17 cellular contexts compared by ENCODE assay signal in the genomic region with DNA sequence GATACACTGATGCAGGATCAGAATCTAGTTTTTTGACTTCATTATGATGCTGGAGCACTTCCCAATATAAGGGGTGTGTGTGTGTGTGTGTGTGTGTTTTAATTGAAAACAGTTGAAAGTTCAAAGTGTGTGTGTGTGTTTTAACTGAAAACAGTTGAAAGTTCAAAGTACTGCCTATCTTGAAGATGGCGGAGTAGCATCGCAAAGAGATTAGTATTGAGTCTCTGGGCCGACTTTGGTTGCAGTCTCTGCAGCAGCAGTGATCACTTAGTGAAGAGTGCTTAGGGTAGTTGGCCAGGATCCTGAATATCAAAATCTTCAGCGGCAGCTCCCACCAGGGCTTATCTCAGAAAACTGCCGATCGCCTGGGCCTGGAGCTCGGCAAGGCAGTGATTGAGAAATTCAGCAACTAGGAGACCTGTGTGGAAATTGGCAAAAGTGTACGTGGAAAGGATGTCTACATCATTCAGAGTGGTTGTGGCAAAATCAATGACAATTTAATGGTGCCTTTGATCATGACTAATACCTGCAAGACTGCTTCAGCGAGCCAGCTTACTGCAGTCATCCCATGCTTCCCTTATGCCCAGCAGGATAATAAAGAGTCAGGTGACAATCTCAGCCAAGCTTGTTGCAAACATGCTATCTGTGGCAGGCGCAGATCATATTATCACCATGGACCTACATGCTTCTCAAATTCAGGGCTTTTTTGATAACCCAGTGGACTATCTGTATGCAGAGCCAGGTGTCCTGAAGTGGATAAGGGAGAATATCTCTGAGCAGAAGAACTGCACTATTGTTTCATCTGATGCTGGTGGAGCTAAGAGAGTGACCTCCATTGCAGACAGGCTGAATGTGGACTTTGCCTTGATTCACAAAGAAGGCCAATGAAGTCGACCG. TPM values are rescaled to one million over a fixed set of nuclear protein-coding genes. Genes with fewer than 3 reads are reported as not detected.
DNase-seq lines count a peak whose midpoint lies in the region; ATAC-seq, FAIRE-seq and TF ChIP-seq lines count a peak whose summit lies in the region.
"Had no signal": no experiment of that assay in that cellular context is flagged by ENCODE, and none has a peak within 500 bp of the region (broad histone marks: within the 10 kb centered on the region; RNA-seq: fewer than 3 reads in every experiment).

No MANE protein-coding gene starts in this region.

- intact Hi-C loops in activated T-helper 1 cell treated with anti-CD3 and anti-CD28 coated beads, Interleukin-12 subunit alpha, Interleukin-12 subunit beta, Interleukin-2, Interleukin-4 antibody, amounts not matched to agents 30 ng/mL and 10 ng/mL and 1 ng/mL, durations not matched to agents 14 hours and 24 hours and 36 hours (cut with micrococcal nuclease), result no loop called here

- H3K4me1 Mint-ChIP-seq in activated T-helper 1 cell treated with anti-CD3 and anti-CD28 coated beads, Interleukin-12 subunit alpha, Interleukin-12 subunit beta, Interleukin-2, Interleukin-4 antibody, amounts not matched to agents 30 ng/mL and 10 ng/mL and 1 ng/mL, durations not matched to agents 14 hours and 24 hours and 36 hours (ENCODE audit: low read depth), result peaks cover 17% of the 10 kb centered on the region

- H3K4me3 Mint-ChIP-seq in activated T-helper 1 cell treated with anti-CD3 and anti-CD28 coated beads, Interleukin-12 subunit alpha, Interleukin-12 subunit beta, Interleukin-2, Interleukin-4 antibody, amounts not matched to agents 30 ng/mL and 10 ng/mL and 1 ng/mL, durations not matched to agents 14 hours and 24 hours and 36 hours, result no peak overlapping the region
- H3K4me3 Mint-ChIP-seq: CD4-positive, alpha-beta memory T cell had no signal

- H3K27ac Mint-ChIP-seq in activated T-helper 1 cell treated with anti-CD3 and anti-CD28 coated beads, Interleukin-12 subunit alpha, Interleukin-12 subunit beta, Interleukin-2, Interleukin-4 antibody, amounts not matched to agents 30 ng/mL and 10 ng/mL and 1 ng/mL, durations not matched to agents 14 hours and 24 hours and 36 hours, result peak overlapping the region; percentile 7

- no peaks in the 10 kb centered on the region for H3K9me3 Mint-ChIP-seq in activated T-helper 1 cell treated with anti-CD3 and anti-CD28 coated beads, Interleukin-12 subunit alpha, Interleukin-12 subunit beta, Interleukin-2, Interleukin-4 antibody, amounts not matched to agents 30 ng/mL and 10 ng/mL and 1 ng/mL, durations not matched to agents 14 hours and 24 hours and 36 hours
- H3K9me3 Mint-ChIP-seq: CD4-positive, alpha-beta memory T cell had no signal

- no peaks in the 10 kb centered on the region for H4K20me1 ChIP-seq in keratinocyte (ENCODE audit: control insufficient read depth, extremely low read depth, insufficient read depth, low read length)

- peaks cover 38% of the 10 kb centered on the region for H3K36me3 Mint-ChIP-seq in activated T-helper 1 cell treated with anti-CD3 and anti-CD28 coated beads, Interleukin-12 subunit alpha, Interleukin-12 subunit beta, Interleukin-2, Interleukin-4 antibody, amounts not matched to agents 30 ng/mL and 10 ng/mL and 1 ng/mL, durations not matched to agents 14 hours and 24 hours and 36 hours (ENCODE audit: low read depth)

- dilution Hi-C loops in keratinocyte (cut with MboI; ENCODE audit: extremely low pct_ligation_motif_present, low sequenced_read_pairs), result no loop called here

- no peak overlapping the region for H3K4me3 ChIP-seq in keratinocyte (ENCODE audit: control insufficient read depth in 2 of 3, extremely low read depth in 1 of 3, insufficient read depth in 2 of 3, low read depth in 1 of 3, low read length in 3 of 3)

- H3K27me3 Mint-ChIP-seq in activated T-helper 1 cell treated with anti-CD3 and anti-CD28 coated beads, Interleukin-12 subunit alpha, Interleukin-12 subunit beta, Interleukin-2, Interleukin-4 antibody, amounts not matched to agents 30 ng/mL and 10 ng/mL and 1 ng/mL, durations not matched to agents 14 hours and 24 hours and 36 hours (ENCODE audit: insufficient read depth), result no peaks in the 10 kb centered on the region
- H3K27me3 Mint-ChIP-seq: CD4-positive, alpha-beta memory T cell had no signal

- H3K4me1 ChIP-seq in keratinocyte (ENCODE audit: control insufficient read depth, extremely low read depth, insufficient read depth, low read length), result no peaks in the 10 kb centered on the region

- DNase-seq in activated CD8-positive, alpha-beta memory T cell treated with anti-CD3 and anti-CD28 coated beads, Interleukin-2, amount 50 U/mL, for 48 hours, result peak; percentile 6
- DNase-seq in activated CD8-positive, alpha-beta memory T cell treated with anti-CD3 and anti-CD28 coated beads for 24 hours, result no peak
- no peak for DNase-seq in activated T-helper 1 cell treated with anti-CD3 and anti-CD28 coated beads, Interleukin-12 subunit alpha, Interleukin-12 subunit beta, Interleukin-2, Interleukin-4 antibody, amounts not matched to agents 30 ng/mL and 10 ng/mL and 1 ng/mL, durations not matched to agents 14 hours and 24 hours and 36 hours (ENCODE audit: low spot score)
- DNase-seq in keratinocyte (ENCODE audit: low read depth, low spot score) (no peak), omental fat pad (ENCODE audit: low spot score) (no peak), NCI-H510A (lab: John Stamatoyannopoulos, UW) (no peak)
- DNase-seq: 8988T; BE2C; Calu3; CD4-positive, alpha-beta memory T cell; KBM-7; MV-4-11; NCI-H187 treated with DMSO at 0.1 percent for 48 hours; NCI-H2171 had no signal

- no peak overlapping the region for H2AFZ ChIP-seq in keratinocyte (ENCODE audit: control insufficient read depth, low read length)

- H3K36me3 ChIP-seq in keratinocyte (ENCODE audit: control insufficient read depth in 2 of 2, extremely low read depth in 1 of 2, insufficient read depth in 2 of 2, low read length in 2 of 2), result peaks cover 12 to 17% of the 10 kb centered on the region in 2 experiments

- ATAC-seq in omental fat pad (ENCODE audit: low FRiP score) (peak; percentile 68), GM19467 (IDR thresholded peaks at IDR 0.05; ENCODE audit: unreplicated experiment) (no peak), GM18909 (IDR thresholded peaks at IDR 0.05; ENCODE audit: poor library complexity, unreplicated experiment) (no peak)
- ATAC-seq: HCT116 had no signal

- no peaks in the 10 kb centered on the region for H3K79me2 ChIP-seq in keratinocyte (ENCODE audit: control insufficient read depth, insufficient read depth, low read length)

- H3K27ac ChIP-seq in keratinocyte (ENCODE audit: control insufficient read depth, insufficient read depth, low read length), result no peak overlapping the region

- H3K9me1 ChIP-seq in keratinocyte (ENCODE audit: control insufficient read depth, extremely low read depth, insufficient read depth, low read length), result no peaks in the 10 kb centered on the region

- H3K9ac ChIP-seq in keratinocyte (ENCODE audit: control insufficient read depth, extremely low read depth, insufficient read depth, low read length), result no peak overlapping the region

- TF ChIP-seq CTCF in keratinocyte (optimal IDR thresholded peaks at IDR 0.05 in 1 of 3, IDR thresholded peaks at IDR 0.05 in 1 of 3, conservative IDR thresholded peaks at IDR 0.05 in 1 of 3; ENCODE audit: extremely low read depth in 1 of 3, insufficient read depth in 2 of 3, low read length in 3 of 3), result no peak
- TF ChIP-seq CTCF in omental fat pad (IDR thresholded peaks at IDR 0.05), result no peak

- no peak overlapping the region for H3K4me2 ChIP-seq in keratinocyte (ENCODE audit: control insufficient read depth, extremely low read depth, insufficient read depth, low read depth, low read length)

- H3K9me3 ChIP-seq in keratinocyte (ENCODE audit: control insufficient read depth, low read depth, low read length), result no peaks in the 10 kb centered on the region
- H3K9me3 ChIP-seq: BE2C had no signal

- peak; percentile 5 for FAIRE-seq in keratinocyte (lab: Jason Lieb, UNC)

- no peaks in the 10 kb centered on the region for H3K27me3 ChIP-seq in keratinocyte (ENCODE audit: control insufficient read depth, extremely low read depth, insufficient read depth, low read length)
- H3K27me3 ChIP-seq: BE2C had no signal

RNA-seq across cellular contexts. Expression of a gene that starts 7.3 kb away (rescaled TPM):
- 10.0 and 11.7 TPM in 2 replicates for total RNA-seq in activated T-helper 1 cell treated with anti-CD3 and anti-CD28 coated beads, Interleukin-12 subunit alpha, Interleukin-12 subunit beta, Interleukin-2, Interleukin-4 antibody, amounts not matched to agents 30 ng/mL and 10 ng/mL and 1 ng/mL, durations not matched to agents 14 hours and 24 hours and 36 hours
- 1.6 to 3.1 TPM (median 3.0 TPM) in 3 replicates for polyA plus RNA-seq in keratinocyte
- polyA plus RNA-seq in keratinocyte (2011; ENCODE audit: low read depth), result 0.49 TPM
- 1.0 and 2.1 TPM in 2 replicates for polyA plus RNA-seq in keratinocyte (2011; cell fraction: cytosol; rRNA removed)
- 3.7 and 4.0 TPM in 2 replicates for polyA plus RNA-seq in keratinocyte (2011; cell fraction: nucleus; rRNA removed)
- polyA plus RNA-seq in keratinocyte (2012; ENCODE audit: low replicate concordance), result 1.0 and 1.4 TPM in 2 replicates
- 4.7 to 9.6 TPM (median 7.3 TPM) in 3 replicates for polyA minus RNA-seq in keratinocyte
- 0.96 TPM for polyA minus RNA-seq in keratinocyte (2011; cell fraction: cytosol; rRNA and poly(A)+ RNA removed)
- polyA minus RNA-seq in keratinocyte (2011; cell fraction: nucleus; rRNA and poly(A)+ RNA removed), result 2.4 and 7.0 TPM in 2 replicates
- 1 to 10 TPM; 4.0 to 9.1 (median 6.6) TPM for total RNA-seq in omental fat pad

RNA-seq across cellular contexts. Expression of a gene that starts 39.0 kb away (rescaled TPM):
- total RNA-seq in activated T-helper 1 cell treated with anti-CD3 and anti-CD28 coated beads, Interleukin-12 subunit alpha, Interleukin-12 subunit beta, Interleukin-2, Interleukin-4 antibody, amounts not matched to agents 30 ng/mL and 10 ng/mL and 1 ng/mL, durations not matched to agents 14 hours and 24 hours and 36 hours, result 47.2 and 50.8 TPM in 2 replicates
- 18.5 to 35.9 TPM (median 28.5 TPM) in 3 replicates for polyA plus RNA-seq in keratinocyte
- 8.1 TPM for polyA plus RNA-seq in keratinocyte (2011; ENCODE audit: low read depth)
- 19.9 and 41.8 TPM in 2 replicates for polyA plus RNA-seq in keratinocyte (2011; cell fraction: cytosol; rRNA removed)
- 14.3 and 17.7 TPM in 2 replicates for polyA plus RNA-seq in keratinocyte (2011; cell fraction: nucleus; rRNA removed)
- polyA plus RNA-seq in keratinocyte (2012; ENCODE audit: low replicate concordance), result 22.4 and 22.7 TPM in 2 replicates
- 5.8 to 33.9 TPM (median 15.6 TPM) in 3 replicates for polyA minus RNA-seq in keratinocyte
- 18.8 TPM for polyA minus RNA-seq in keratinocyte (2011; cell fraction: cytosol; rRNA and poly(A)+ RNA removed)
- polyA minus RNA-seq in keratinocyte (2011; cell fraction: nucleus; rRNA and poly(A)+ RNA removed), result 6.8 and 10.5 TPM in 2 replicates
- total RNA-seq in omental fat pad, result 10 to 100 TPM; 32.6 to 43.2 (median 36.4) TPM

RNA-seq across cellular contexts. Expression of a gene that starts 49.7 kb away (rescaled TPM):
- total RNA-seq in activated T-helper 1 cell treated with anti-CD3 and anti-CD28 coated beads, Interleukin-12 subunit alpha, Interleukin-12 subunit beta, Interleukin-2, Interleukin-4 antibody, amounts not matched to agents 30 ng/mL and 10 ng/mL and 1 ng/mL, durations not matched to agents 14 hours and 24 hours and 36 hours, result 32.8 and 33.1 TPM in 2 replicates
- 29.7 to 33.4 TPM (median 30.8 TPM) in 3 replicates for polyA plus RNA-seq in keratinocyte
- polyA plus RNA-seq in keratinocyte (2011; ENCODE audit: low read depth), result 7.8 TPM
- polyA plus RNA-seq in keratinocyte (2011; cell fraction: cytosol; rRNA removed), result 27.7 and 29.1 TPM in 2 replicates
- 16.9 and 17.8 TPM in 2 replicates for polyA plus RNA-seq in keratinocyte (2011; cell fraction: nucleus; rRNA removed)
- 19.0 and 26.9 TPM in 2 replicates for polyA plus RNA-seq in keratinocyte (2012; ENCODE audit: low replicate concordance)
- 16.3 to 23.5 TPM (median 20.6 TPM) in 3 replicates for polyA minus RNA-seq in keratinocyte
- 14.2 TPM for polyA minus RNA-seq in keratinocyte (2011; cell fraction: cytosol; rRNA and poly(A)+ RNA removed)
- polyA minus RNA-seq in keratinocyte (2011; cell fraction: nucleus; rRNA and poly(A)+ RNA removed), result 4.5 and 6.6 TPM in 2 replicates
- 10 to 100 TPM; 12.6 to 19.9 (median 13.4) TPM for total RNA-seq in omental fat pad
